8 cellular contexts compared by ENCODE assay signal in the genomic region with DNA sequence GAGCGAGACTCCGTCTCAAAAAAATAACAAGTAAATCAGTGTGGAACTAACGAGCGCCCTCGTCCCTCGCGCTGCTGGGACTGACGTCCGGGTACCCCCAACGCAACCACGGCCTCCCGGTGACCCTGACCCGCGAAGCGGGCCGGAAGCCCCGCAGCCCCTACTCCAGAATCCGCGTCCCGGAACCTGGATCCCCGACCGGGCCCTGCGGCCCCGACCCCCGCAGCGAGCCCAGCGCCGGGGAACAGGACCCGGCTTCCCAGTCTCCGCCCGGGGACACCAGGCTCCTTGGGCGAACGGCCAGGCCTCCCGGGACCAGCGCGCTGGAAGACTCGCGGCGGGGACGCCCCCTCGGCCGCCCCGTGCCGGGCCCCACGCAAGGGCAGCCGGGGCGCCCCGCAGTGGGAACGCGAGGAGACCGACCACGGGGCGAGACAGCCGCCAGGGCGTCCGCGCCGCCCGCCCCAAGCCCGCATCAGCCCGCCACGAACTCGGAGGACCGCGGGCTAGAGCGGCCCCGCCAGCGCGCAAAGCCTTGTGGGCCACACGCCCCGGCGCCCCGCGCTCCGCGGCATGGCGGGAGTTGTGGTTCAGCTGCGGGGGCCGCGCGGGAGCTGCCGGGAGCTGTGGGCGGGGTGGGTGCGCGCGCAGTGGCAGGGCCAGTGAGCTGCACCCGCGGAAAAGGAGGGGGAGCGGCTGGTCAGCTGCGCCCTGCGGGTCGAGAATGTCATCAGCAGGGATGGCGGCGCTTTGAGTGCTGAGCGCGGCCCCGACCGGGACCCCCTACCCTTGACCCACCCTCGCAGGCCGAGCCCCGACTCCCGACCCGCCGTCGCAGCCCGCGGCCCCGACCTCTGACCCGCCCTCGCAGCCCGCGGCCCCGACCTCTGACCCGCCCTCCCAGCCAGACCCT. TPM values are rescaled to one million over a fixed set of nuclear protein-coding genes. Genes with fewer than 3 reads are reported as not detected.
DNase-seq lines count a peak whose midpoint lies in the region; TF ChIP-seq lines count a peak whose summit lies in the region.

No MANE protein-coding gene starts in this region.

- H3K4me1 ChIP-seq in ES-I3 (ENCODE audit: insufficient read depth, low read length) (peaks cover 5% of the 10 kb centered on the region; the same call in 1 of the 2 replicates), osteoblast (ENCODE audit: insufficient read depth, low read length) (peaks cover 14% of the 10 kb centered on the region), testis (peaks cover 13% of the 10 kb centered on the region)

- peak overlapping the region; percentile 98 for H3K9ac ChIP-seq in ES-I3 (ENCODE audit: low read depth, low read length)

- H3K9me3 ChIP-seq in ES-I3 (ENCODE audit: control insufficient read depth, insufficient read depth, low read length) (no peaks in the 10 kb centered on the region), osteoblast (ENCODE audit: low read depth, low read length) (no peaks in the 10 kb centered on the region), testis (no peaks in the 10 kb centered on the region)

- peak overlapping the region; percentile 89 for H3K4me2 ChIP-seq in osteoblast (ENCODE audit: insufficient read depth, low read length)

- H3K27ac ChIP-seq in osteoblast (ENCODE audit: low read depth, low read length) (peak overlapping the region; percentile 72), testis (peak overlapping the region; percentile 71 to 97)

- H2AFZ ChIP-seq in osteoblast (ENCODE audit: low read length), result peak overlapping the region; percentile 81

- no peaks in the 10 kb centered on the region for H4K20me1 ChIP-seq in osteoblast (ENCODE audit: insufficient read depth, low read length)

- H3K36me3 ChIP-seq in ES-I3 (ENCODE audit: insufficient read depth, low read length) (no peaks in the 10 kb centered on the region), osteoblast (ENCODE audit: insufficient read depth, low read length) (no peaks in the 10 kb centered on the region), testis (ENCODE audit: low read depth, missing control alignments) (no peaks in the 10 kb centered on the region)

- DNase-seq in HEK293T (ENCODE audit: extremely low spot score) (peak; percentile 91), NB4 (ENCODE audit: low read depth) (peak; percentile 92), SK-N-DZ (ENCODE audit: low spot score) (peak; percentile 91), glomerular visceral epithelial cell (ENCODE audit: extremely low spot score) (peak; percentile 95), osteoblast (ENCODE audit: insufficient read length, low spot score, missing footprints) (peak; percentile 100), testis (peak; percentile 94)
- DNase-seq in activated naive CD4-positive, alpha-beta T cell treated with anti-CD3 and anti-CD28 coated beads, Interleukin-2, amount 50 U/mL, for 16 hours, result peak; percentile 96

- H3K27me3 ChIP-seq in osteoblast (ENCODE audit: insufficient read depth, low read length) (peaks cover 2% of the 10 kb centered on the region), testis (no peaks in the 10 kb centered on the region)

- CTCF ChIA-PET in HEK293T (lab: Yijun Ruan, JAX), result interaction anchor here (0.6 kb wide), 1 partner anchor 76 kb away, joined by 3 read pairs; no protein-coding TSS in a partner anchor

- POLR2A ChIA-PET in HEK293T (lab: Yijun Ruan, JAX), result interaction anchor here (0.7 to 2.3 kb wide), 14 partner anchors 9 to 188 kb away, joined by 3 to 20 read pairs (median 6); a partner anchor contains a TSS

- TF ChIP-seq POLR2A in NB4 (IDR thresholded peaks at IDR 0.05; ENCODE audit: extremely low read depth, insufficient read length) (peak; percentile 69), testis (IDR thresholded peaks at IDR 0.05) (no peak)

- H3K79me2 ChIP-seq in osteoblast (ENCODE audit: insufficient read depth, low read length), result no peaks in the 10 kb centered on the region

- 2 to 6% methylated on average over 2 to 35 of the region's 114 CpGs for WGBS in testis, 2 donors

- H3K4me3 ChIP-seq in NB4 (ENCODE audit: low read depth, low read length) (peak overlapping the region; percentile 62), osteoblast (ENCODE audit: insufficient read depth, low read length) (peak overlapping the region; percentile 88), testis (peak overlapping the region; percentile 82 to 94)

- TF ChIP-seq CTCF in NB4 (IDR thresholded peaks at IDR 0.05; ENCODE audit: low read depth, low read length), result no peak
- TF ChIP-seq CTCF in osteoblast (IDR thresholded peaks at IDR 0.05; ENCODE audit: extremely low read depth, low read depth, low read length), result no peak
- peak in 2 of 3 experiments; percentile 35 to 37 for TF ChIP-seq CTCF in testis (IDR thresholded peaks at IDR 0.05)

- intact Hi-C loops in testis (cut with DNase I; ENCODE audit: low total_unique reads), result no loop called here

TF ChIP-seq in HEK293T, 16 proteins besides CTCF, POLR2A, EP300 and RAD21:
- TF ChIP-seq HDGF (IDR thresholded peaks at IDR 0.05; ENCODE audit: borderline replicate concordance), result no peak
- TF ChIP-seq ELF4 (IDR thresholded peaks at IDR 0.05), result no peak
- no peak for TF ChIP-seq FOXA1 (IDR thresholded peaks at IDR 0.05)
- TF ChIP-seq L3MBTL2 (conservative IDR thresholded peaks at IDR 0.05), result 0 out of 2 replicates have a peak, but pooled peaks have one; percentile 27
- TF ChIP-seq ARNT (IDR thresholded peaks at IDR 0.05), result peak; percentile 50; the same call in 1 of the 2 replicates
- no peak for TF ChIP-seq BHLHE40 (IDR thresholded peaks at IDR 0.05; ENCODE audit: borderline replicate concordance)
- no peak; the same call in none of the 2 replicates for TF ChIP-seq LEF1 (IDR thresholded peaks at IDR 0.05; ENCODE audit: borderline replicate concordance)

RNA-seq across cellular contexts. Expression of a gene that starts 7.5 kb away (rescaled TPM):
- 0.15 and 0.20 TPM in 2 replicates for polyA plus RNA-seq in SK-N-DZ (2014; cell fraction: cytosol; rRNA removed)
- 0.21 and 1.7 TPM in 2 replicates for polyA plus RNA-seq in SK-N-DZ (2014; cell fraction: nucleus; rRNA removed)
- total RNA-seq in osteoblast (0.59 and 0.72 TPM in 2 replicates), testis (1 to 10 TPM; 2.2 to 2.3 TPM)
- polyA plus RNA-seq in testis (ENCODE audit: insufficient read depth, low read depth, low replicate concordance), result 1.6 TPM

RNA-seq across cellular contexts. Expression of a gene that starts 18.5 kb away (rescaled TPM):
- 33.8 and 44.2 TPM in 2 replicates for polyA plus RNA-seq in SK-N-DZ (2014; cell fraction: cytosol; rRNA removed)
- 31.9 and 56.0 TPM in 2 replicates for polyA plus RNA-seq in SK-N-DZ (2014; cell fraction: nucleus; rRNA removed)
- total RNA-seq in osteoblast (38.3 and 47.8 TPM in 2 replicates), testis (100 to 1,000 TPM in 1 of 2 donors, 10 to 100 TPM in 1; 98.5 to 104 TPM)
- 5.4 TPM for polyA plus RNA-seq in testis (ENCODE audit: insufficient read depth, low read depth, low replicate concordance)

RNA-seq across cellular contexts. Expression of a gene that starts 27.9 kb away (rescaled TPM):
- polyA plus RNA-seq in SK-N-DZ (2014; cell fraction: cytosol; rRNA removed), result 18.4 and 19.9 TPM in 2 replicates
- 143 and 144 TPM in 2 replicates for polyA plus RNA-seq in SK-N-DZ (2014; cell fraction: nucleus; rRNA removed)
- total RNA-seq in osteoblast, result 0.36 and 1.5 TPM in 2 replicates
- total RNA-seq in testis, result 10 to 100 TPM; 57.8 to 67.3 TPM
- 26.7 TPM for polyA plus RNA-seq in testis (ENCODE audit: insufficient read depth, low read depth, low replicate concordance)

RNA-seq across cellular contexts. Expression of a gene that starts 42.8 kb away (rescaled TPM):
- polyA plus RNA-seq in SK-N-DZ (2014; cell fraction: cytosol; rRNA removed), result 139 and 213 TPM in 2 replicates
- 181 and 217 TPM in 2 replicates for polyA plus RNA-seq in SK-N-DZ (2014; cell fraction: nucleus; rRNA removed)
- total RNA-seq in osteoblast, result 32.9 and 40.4 TPM in 2 replicates
- 100 to 1,000 TPM; 205 to 249 TPM for total RNA-seq in testis
- polyA plus RNA-seq in testis (ENCODE audit: insufficient read depth, low read depth, low replicate concordance), result 149 TPM

RNA-seq across cellular contexts. Expression of a gene that starts 55.1 kb away (rescaled TPM):
- not detected in 2 replicates for polyA plus RNA-seq in SK-N-DZ (2014; cell fraction: cytosol; rRNA removed)
- 0.89 TPM in 1 of 2 replicates, not detected in the other for polyA plus RNA-seq in SK-N-DZ (2014; cell fraction: nucleus; rRNA removed)
- total RNA-seq in osteoblast (under 0.01 TPM in 1 of 2 replicates, not detected in the other), testis (1 to 10 TPM in 1 of 2 donors, under 1 TPM in 1; 0.31 to 1.4 TPM)
- 2.2 TPM for polyA plus RNA-seq in testis (ENCODE audit: insufficient read depth, low read depth, low replicate concordance)

Comparison
In these comparisons a context has a peak if more than half of its experiments do, and no peak if none do; other contexts are left out.
1. Peak in every context shown above with its lines: DNase-seq, H3K4me3 ChIP-seq and H3K27ac ChIP-seq.
2. CTCF ChIP-seq: peak in testis (2 of 3); none in NB4 (single experiment) and osteoblast (single experiment).
3. RNA of a gene that starts 27.9 kb away (total RNA-seq): 57.8 to 67.3 TPM in testis; 0.36 to 1.5 TPM in osteoblast; every median in the first group is over 10 times any median in the second.